Comparison of ENCODE assay signal across 1 cellular context in the genomic region with DNA sequence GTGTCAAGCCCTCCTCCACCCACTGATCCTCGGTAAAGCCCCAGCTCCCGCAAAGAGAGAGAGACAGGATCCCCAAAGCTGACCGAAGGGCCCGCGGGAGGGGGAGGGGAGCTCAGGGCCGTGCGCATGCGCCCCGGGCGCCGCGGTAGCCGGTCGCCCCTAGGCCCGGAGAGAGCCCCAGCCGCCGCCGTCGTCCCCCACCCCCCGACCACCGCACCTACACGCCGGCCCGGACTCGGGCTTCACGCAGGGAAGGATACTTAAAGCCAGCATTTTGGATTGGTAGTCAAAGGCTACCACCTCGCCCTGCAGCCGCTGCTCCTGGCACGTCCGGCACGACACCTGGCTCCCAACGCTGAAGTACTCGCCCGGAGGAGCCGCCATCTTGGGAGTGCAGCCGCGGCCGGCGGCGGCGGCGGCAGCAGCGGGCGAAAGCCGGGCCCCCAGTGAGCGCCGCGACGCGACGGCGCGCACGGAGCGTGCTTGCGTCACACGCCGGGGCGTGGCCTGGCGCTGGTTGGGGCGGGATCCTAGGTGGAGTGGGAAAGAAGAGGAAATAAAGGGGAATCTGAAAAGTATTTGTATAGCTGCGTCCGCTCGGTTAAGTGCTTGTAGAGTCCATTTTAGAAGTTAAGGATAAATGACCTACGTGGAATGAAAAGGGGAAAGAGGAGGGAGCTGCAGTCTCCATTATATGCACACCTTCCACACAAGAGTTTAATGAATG.
TF ChIP-seq lines count a peak whose summit lies in the region.

A gene (minus strand): TSS at position 468 of the 727 bp plus-strand sequence. CDS start 84 bp downstream, at position 384.

TF ChIP-seq in HCT116, 20 proteins besides CTCF, POLR2A, EP300 and RAD21 (continued from another document):
- TF ChIP-seq, protein P1, sequence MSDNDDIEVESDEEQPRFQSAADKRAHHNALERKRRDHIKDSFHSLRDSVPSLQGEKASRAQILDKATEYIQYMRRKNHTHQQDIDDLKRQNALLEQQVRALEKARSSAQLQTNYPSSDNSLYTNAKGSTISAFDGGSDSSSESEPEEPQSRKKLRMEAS (IDR thresholded peaks at IDR 0.05), result no peak
- TF ChIP-seq, protein P2, sequence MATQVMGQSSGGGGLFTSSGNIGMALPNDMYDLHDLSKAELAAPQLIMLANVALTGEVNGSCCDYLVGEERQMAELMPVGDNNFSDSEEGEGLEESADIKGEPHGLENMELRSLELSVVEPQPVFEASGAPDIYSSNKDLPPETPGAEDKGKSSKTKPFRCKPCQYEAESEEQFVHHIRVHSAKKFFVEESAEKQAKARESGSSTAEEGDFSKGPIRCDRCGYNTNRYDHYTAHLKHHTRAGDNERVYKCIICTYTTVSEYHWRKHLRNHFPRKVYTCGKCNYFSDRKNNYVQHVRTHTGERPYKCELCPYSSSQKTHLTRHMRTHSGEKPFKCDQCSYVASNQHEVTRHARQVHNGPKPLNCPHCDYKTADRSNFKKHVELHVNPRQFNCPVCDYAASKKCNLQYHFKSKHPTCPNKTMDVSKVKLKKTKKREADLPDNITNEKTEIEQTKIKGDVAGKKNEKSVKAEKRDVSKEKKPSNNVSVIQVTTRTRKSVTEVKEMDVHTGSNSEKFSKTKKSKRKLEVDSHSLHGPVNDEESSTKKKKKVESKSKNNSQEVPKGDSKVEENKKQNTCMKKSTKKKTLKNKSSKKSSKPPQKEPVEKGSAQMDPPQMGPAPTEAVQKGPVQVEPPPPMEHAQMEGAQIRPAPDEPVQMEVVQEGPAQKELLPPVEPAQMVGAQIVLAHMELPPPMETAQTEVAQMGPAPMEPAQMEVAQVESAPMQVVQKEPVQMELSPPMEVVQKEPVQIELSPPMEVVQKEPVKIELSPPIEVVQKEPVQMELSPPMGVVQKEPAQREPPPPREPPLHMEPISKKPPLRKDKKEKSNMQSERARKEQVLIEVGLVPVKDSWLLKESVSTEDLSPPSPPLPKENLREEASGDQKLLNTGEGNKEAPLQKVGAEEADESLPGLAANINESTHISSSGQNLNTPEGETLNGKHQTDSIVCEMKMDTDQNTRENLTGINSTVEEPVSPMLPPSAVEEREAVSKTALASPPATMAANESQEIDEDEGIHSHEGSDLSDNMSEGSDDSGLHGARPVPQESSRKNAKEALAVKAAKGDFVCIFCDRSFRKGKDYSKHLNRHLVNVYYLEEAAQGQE (IDR thresholded peaks at IDR 0.05; ENCODE audit: low read depth), result no peak
- TF ChIP-seq ELF1 (IDR thresholded peaks at IDR 0.05; ENCODE audit: borderline replicate concordance, low read depth) (no peak), CEBPB (IDR thresholded peaks at IDR 0.05; ENCODE audit: low read depth) (no peak; the same call in 1 of the 2 replicates), YY1 (IDR thresholded peaks at IDR 0.05; ENCODE audit: extremely low read depth, insufficient replicate concordance, low read depth, low read length) (peak; percentile 89), SP1 (IDR thresholded peaks at IDR 0.05; ENCODE audit: low read depth) (no peak; the same call in 1 of the 2 replicates)
